ENCODE assay signal across 15 cellular contexts in the genomic region with DNA sequence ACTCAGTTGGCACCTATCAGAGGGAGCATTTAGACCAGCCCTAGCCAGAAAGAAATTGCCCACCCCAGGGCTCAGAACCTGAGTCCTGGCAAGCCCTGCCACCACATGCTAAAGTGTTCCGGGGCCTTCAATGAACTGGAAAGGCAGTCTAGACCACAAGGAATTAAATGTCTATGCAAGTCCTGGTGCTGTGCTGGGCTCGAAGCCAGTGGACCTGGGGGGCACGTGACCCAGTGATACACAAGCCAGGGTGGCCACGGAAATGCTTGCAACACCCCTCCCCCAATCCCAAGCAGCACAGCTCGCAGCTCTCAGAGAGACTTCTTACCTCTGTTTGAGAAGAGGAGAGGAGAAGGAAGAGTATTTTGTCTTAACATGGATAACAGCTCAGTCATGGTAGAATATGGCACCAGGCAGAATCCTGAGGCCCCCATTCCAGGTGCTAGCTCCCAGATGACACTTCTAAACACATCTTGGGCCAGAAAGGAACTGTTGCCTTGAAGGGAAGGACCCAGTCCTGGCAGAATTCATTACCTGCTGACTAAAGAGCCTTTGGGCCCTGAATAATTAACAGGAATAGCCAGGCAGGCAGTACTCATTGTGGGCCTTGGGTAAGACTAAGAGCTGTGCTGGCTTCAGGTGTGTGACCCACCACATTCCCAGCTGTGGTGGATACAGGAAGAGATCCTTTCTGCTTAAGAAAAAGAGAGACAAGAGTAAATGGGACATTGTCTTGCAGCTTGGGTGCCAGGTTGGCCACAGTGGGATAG.
"Had no signal": no experiment of that assay in that cellular context is flagged by ENCODE, and none has a peak within 500 bp of the region (broad histone marks: within the 10 kb centered on the region; RNA-seq: fewer than 3 reads in every experiment).

No MANE protein-coding gene starts in this region.

- H3K4me3 ChIP-seq: ovary, spleen, suprapubic skin had no signal

- DNase-seq: activated CD4-positive, alpha-beta T cell treated with anti-CD3 and anti-CD28 coated beads, Interleukin-2, amount 50 U/mL, for 48 hours; activated CD4-positive, CD25-positive, alpha-beta regulatory T cell treated with anti-CD3 and anti-CD28 coated beads, Interleukin-2, amount 50 U/mL, for 72 hours; activated gamma-delta T cell; activated T-cell treated with anti-CD3 and anti-CD28 coated beads, Interleukin-2, amount 50 U/mL, for 48 hours; amniotic stem cell; erythroblast; kidney glomerular epithelial cell; mesendoderm; ovary; spleen; T-helper 1 cell; T1000; trophoblast cell had no signal

- FAIRE-seq: bronchial epithelial cell had no signal
